ENCODE assay signal across 6 cellular contexts in genomic region chr13:71771144-71771543, GRCh38.
"Had no signal": no experiment of that assay in that cellular context is flagged by ENCODE, and none has a peak within 500 bp of the region (broad histone marks: within the 10 kb centered on the region; RNA-seq: fewer than 3 reads in every experiment).

No MANE protein-coding gene starts in this region.

- H3K4me3 Mint-ChIP-seq: GM23338, H9 had no signal

- H3K4me3 ChIP-seq: GM23338, K562 had no signal

- H3K9me3 Mint-ChIP-seq: GM23338 had no signal

- H2AFZ ChIP-seq: GM23338 had no signal

- DNase-seq: H9, IMR-90, KG1 had no signal

- ATAC-seq: GM23338, HCT116, K562 had no signal

- H3K27ac Mint-ChIP-seq: GM23338, H9 had no signal

- H3K4me2 ChIP-seq: GM23338 had no signal

- H3K4me1 Mint-ChIP-seq: H9 had no signal
